2 cellular contexts compared by ENCODE assay signal in genomic region chr19:15393963-15394362, GRCh38.
TF ChIP-seq lines count a peak whose summit lies in the region.

No MANE protein-coding gene starts in this region.

TF ChIP-seq in HCT116, 20 proteins besides CTCF, POLR2A, EP300 and RAD21:
- no peak for TF ChIP-seq EZH2phosphoT487 (IDR thresholded peaks at IDR 0.05; ENCODE audit: borderline replicate concordance)
- TF ChIP-seq, protein P1, sequence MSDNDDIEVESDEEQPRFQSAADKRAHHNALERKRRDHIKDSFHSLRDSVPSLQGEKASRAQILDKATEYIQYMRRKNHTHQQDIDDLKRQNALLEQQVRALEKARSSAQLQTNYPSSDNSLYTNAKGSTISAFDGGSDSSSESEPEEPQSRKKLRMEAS (IDR thresholded peaks at IDR 0.05): no peak
- no peak for TF ChIP-seq POLR2AphosphoS5 (IDR thresholded peaks at IDR 0.05; ENCODE audit: low read depth, low read length)
- TF ChIP-seq CEBPB (IDR thresholded peaks at IDR 0.05; ENCODE audit: low read depth): no peak
- TF ChIP-seq, protein P2, sequence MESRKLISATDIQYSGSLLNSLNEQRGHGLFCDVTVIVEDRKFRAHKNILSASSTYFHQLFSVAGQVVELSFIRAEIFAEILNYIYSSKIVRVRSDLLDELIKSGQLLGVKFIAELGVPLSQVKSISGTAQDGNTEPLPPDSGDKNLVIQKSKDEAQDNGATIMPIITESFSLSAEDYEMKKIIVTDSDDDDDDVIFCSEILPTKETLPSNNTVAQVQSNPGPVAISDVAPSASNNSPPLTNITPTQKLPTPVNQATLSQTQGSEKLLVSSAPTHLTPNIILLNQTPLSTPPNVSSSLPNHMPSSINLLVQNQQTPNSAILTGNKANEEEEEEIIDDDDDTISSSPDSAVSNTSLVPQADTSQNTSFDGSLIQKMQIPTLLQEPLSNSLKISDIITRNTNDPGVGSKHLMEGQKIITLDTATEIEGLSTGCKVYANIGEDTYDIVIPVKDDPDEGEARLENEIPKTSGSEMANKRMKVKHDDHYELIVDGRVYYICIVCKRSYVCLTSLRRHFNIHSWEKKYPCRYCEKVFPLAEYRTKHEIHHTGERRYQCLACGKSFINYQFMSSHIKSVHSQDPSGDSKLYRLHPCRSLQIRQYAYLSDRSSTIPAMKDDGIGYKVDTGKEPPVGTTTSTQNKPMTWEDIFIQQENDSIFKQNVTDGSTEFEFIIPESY (IDR thresholded peaks at IDR 0.05; ENCODE audit: extremely low read depth, insufficient replicate concordance, low read length): no peak
- TF ChIP-seq JUND (IDR thresholded peaks at IDR 0.05): no peak
- no peak for TF ChIP-seq SRF (IDR thresholded peaks at IDR 0.05; ENCODE audit: low read depth)
- TF ChIP-seq ELF1 (IDR thresholded peaks at IDR 0.05; ENCODE audit: borderline replicate concordance, low read depth): no peak
- TF ChIP-seq SIN3A (IDR thresholded peaks at IDR 0.05; ENCODE audit: low read depth): no peak
- TF ChIP-seq FOSL1 (IDR thresholded peaks at IDR 0.05; ENCODE audit: low read depth): no peak
- no peak for TF ChIP-seq EGR1 (IDR thresholded peaks at IDR 0.05; ENCODE audit: low read depth)
- TF ChIP-seq, protein P3, sequence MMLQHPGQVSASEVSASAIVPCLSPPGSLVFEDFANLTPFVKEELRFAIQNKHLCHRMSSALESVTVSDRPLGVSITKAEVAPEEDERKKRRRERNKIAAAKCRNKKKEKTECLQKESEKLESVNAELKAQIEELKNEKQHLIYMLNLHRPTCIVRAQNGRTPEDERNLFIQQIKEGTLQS (IDR thresholded peaks at IDR 0.05): no peak
- no peak for TF ChIP-seq ZNF274 (IDR thresholded peaks at IDR 0.05; ENCODE audit: low read depth, low read length)
- no peak for TF ChIP-seq EZH2 (IDR thresholded peaks at IDR 0.05)
- no peak for TF ChIP-seq SP1 (IDR thresholded peaks at IDR 0.05; ENCODE audit: low read depth)
- no peak for TF ChIP-seq TCF7L2 (IDR thresholded peaks at IDR 0.05; ENCODE audit: borderline replicate concordance, extremely low read depth, insufficient read depth, insufficient read length)

TF ChIP-seq in SK-N-SH, 30 proteins besides CTCF, POLR2A, EP300 and RAD21:
- TF ChIP-seq FOXM1 (IDR thresholded peaks at IDR 0.05; ENCODE audit: low read depth): no peak
- TF ChIP-seq NFIC (IDR thresholded peaks at IDR 0.05; ENCODE audit: borderline replicate concordance): no peak
- no peak for TF ChIP-seq EZH2phosphoT487 (IDR thresholded peaks at IDR 0.05; ENCODE audit: borderline replicate concordance, low read depth)
- TF ChIP-seq TAF1 (IDR thresholded peaks at IDR 0.05; ENCODE audit: borderline replicate concordance, low read depth, low read length): no peak
- TF ChIP-seq RXRA (IDR thresholded peaks at IDR 0.05; ENCODE audit: borderline replicate concordance, low read depth): no peak
- TF ChIP-seq MXI1 (IDR thresholded peaks at IDR 0.05; ENCODE audit: low read depth, low read length): no peak
- TF ChIP-seq NRF1 (IDR thresholded peaks at IDR 0.05; ENCODE audit: low read depth, low read length): no peak
